In genomic region chr12:15772405-15773018, GRCh38 we compare ENCODE assay signal across 9 cellular contexts. TPM values are rescaled to one million over a fixed set of nuclear protein-coding genes. Genes with fewer than 3 reads are reported as not detected.
A peak's percentile ranks its signal among the peaks of the same experiment; 100 is the strongest.
DNase-seq lines count a peak whose midpoint lies in the region; ATAC-seq and TF ChIP-seq lines count a peak whose summit lies in the region.
"Had no signal": no experiment of that assay in that cellular context is flagged by ENCODE, and none has a peak within 500 bp of the region (broad histone marks: within the 10 kb centered on the region; RNA-seq: fewer than 3 reads in every experiment).

No MANE protein-coding gene starts in this region.

- H3K9me3 ChIP-seq in AG04450 (ENCODE audit: control insufficient read depth, insufficient read depth, low read length) = no peaks in the 10 kb centered on the region

- TF ChIP-seq CTCF in AG04450 (IDR thresholded peaks at IDR 0.05; ENCODE audit: low read depth, low read length) (peak; percentile 25; the same call in 1 of the 2 replicates), GM12874 (IDR thresholded peaks at IDR 0.05; ENCODE audit: insufficient read depth, low read depth, low read length) (0 out of 2 replicates have a peak, but pooled peaks have one; percentile 18)

- no peak overlapping the region for H3K27ac ChIP-seq in AG04450 (ENCODE audit: low read depth, low read length)

- H3K27ac Mint-ChIP-seq in activated CD4-positive, alpha-beta memory T cell treated with anti-CD3 and anti-CD28 coated beads, Interleukin-2, amount 10 ng/mL, durations not matched to agents 7 days and 5 days = no peak overlapping the region

- peaks cover 2% of the 10 kb centered on the region for H3K4me1 Mint-ChIP-seq in activated CD4-positive, alpha-beta memory T cell treated with anti-CD3 and anti-CD28 coated beads, Interleukin-2, amount 10 ng/mL, durations not matched to agents 7 days and 5 days
- no peaks in the 10 kb centered on the region for H3K4me1 Mint-ChIP-seq in activated T-cell treated with anti-CD3 and anti-CD28 coated beads, Interleukin-2, amount 50 U/mL, for 4 hours (ENCODE audit: low read depth)

- H3K9me3 Mint-ChIP-seq in activated CD4-positive, alpha-beta memory T cell treated with anti-CD3 and anti-CD28 coated beads, Interleukin-2, amount 10 ng/mL, durations not matched to agents 7 days and 5 days = no peaks in the 10 kb centered on the region
- H3K9me3 Mint-ChIP-seq in activated T-cell treated with anti-CD3 and anti-CD28 coated beads, Interleukin-2, amount 50 U/mL, for 4 hours = no peaks in the 10 kb centered on the region

- no peaks in the 10 kb centered on the region for H3K27me3 ChIP-seq in AG04450 (ENCODE audit: control insufficient read depth, insufficient read depth, low read length)

- no peak overlapping the region for H3K4me3 ChIP-seq in AG04450 (ENCODE audit: low read depth, low read length)

- POLR2A ChIA-PET in AG04450 (lab: Yijun Ruan, JAX) = no interaction called here
- POLR2A ChIA-PET in activated CD4-positive, alpha-beta memory T cell treated with anti-CD3 and anti-CD28 coated beads, Interleukin-2, amount 10 ng/mL, durations not matched to agents 7 days and 5 days (lab: Charles Lee) = interaction anchor here (0.9 kb wide), 1 partner anchor 17 kb away, joined by 3 read pairs; the partner anchor contains the start of gene EPS8

- H3K36me3 Mint-ChIP-seq in activated CD4-positive, alpha-beta memory T cell treated with anti-CD3 and anti-CD28 coated beads, Interleukin-2, amount 10 ng/mL, durations not matched to agents 7 days and 5 days (ENCODE audit: low read depth) = no peaks in the 10 kb centered on the region
- H3K36me3 Mint-ChIP-seq in activated T-cell treated with anti-CD3 and anti-CD28 coated beads, Interleukin-2, amount 50 U/mL, for 4 hours (ENCODE audit: insufficient read depth) = no peaks in the 10 kb centered on the region

- H3K27me3 Mint-ChIP-seq in activated CD4-positive, alpha-beta memory T cell treated with anti-CD3 and anti-CD28 coated beads, Interleukin-2, amount 10 ng/mL, durations not matched to agents 7 days and 5 days = peaks cover 4% of the 10 kb centered on the region
- peaks cover 4% of the 10 kb centered on the region for H3K27me3 Mint-ChIP-seq in activated T-cell treated with anti-CD3 and anti-CD28 coated beads, Interleukin-2, amount 50 U/mL, for 4 hours (ENCODE audit: low read depth)

- CTCF ChIA-PET in AG04450 (lab: Charles Lee) = interaction anchor here (1.1 to 1.8 kb wide), 2 partner anchors 12 to 83 kb away, joined by 3 to 6 read pairs; no protein-coding TSS in a partner anchor
- CTCF ChIA-PET in activated CD4-positive, alpha-beta memory T cell treated with anti-CD3 and anti-CD28 coated beads, Interleukin-2, amount 10 ng/mL, durations not matched to agents 7 days and 5 days (lab: Charles Lee) = interaction anchor here (0.9 to 1.3 kb wide), 6 partner anchors 12 to 185 kb away, joined by 3 to 5 read pairs (median 3); no protein-coding TSS in a partner anchor

- H3K4me3 Mint-ChIP-seq in activated CD4-positive, alpha-beta memory T cell treated with anti-CD3 and anti-CD28 coated beads, Interleukin-2, amount 10 ng/mL, durations not matched to agents 7 days and 5 days = no peak overlapping the region
- no peak overlapping the region for H3K4me3 Mint-ChIP-seq in activated T-cell treated with anti-CD3 and anti-CD28 coated beads, Interleukin-2, amount 50 U/mL, for 4 hours

- ATAC-seq in SK-N-SH treated with all-trans-retinoic acid at 6 μM for 48 hours = peak; percentile 55; the same call in 2 of the 3 replicates
- ATAC-seq in HG03280 (IDR thresholded peaks at IDR 0.05; ENCODE audit: unreplicated experiment) = no peak
- no peak for ATAC-seq in activated T-cell treated with anti-CD3 and anti-CD28 coated beads, Interleukin-2, amount 50 U/mL, for 4 hours

- DNase-seq in AG04450 (ENCODE audit: low read depth, low spot score) (no peak), iPS-NIHi7 (ENCODE audit: extremely low spot score) (peak; percentile 16), HK-2 (ENCODE audit: unreplicated experiment) (no peak)
- DNase-seq in activated CD4-positive, alpha-beta memory T cell treated with anti-CD3 and anti-CD28 coated beads, Interleukin-2, amount 10 ng/mL, durations not matched to agents 7 days and 5 days = no peak
- no peak for DNase-seq in activated T-cell treated with anti-CD3 and anti-CD28 coated beads, Interleukin-2, amount 50 U/mL, for 4 hours
- DNase-seq: NCI-H1930 had no signal

TF ChIP-seq in SK-N-SH treated with all-trans-retinoic acid at 6 μM for 48 hours, 23 proteins besides CTCF, POLR2A, EP300 and RAD21:
- TF ChIP-seq ZFP30 (CRISPR knock-in tag; IDR thresholded peaks at IDR 0.05) (no peak), PPARA (CRISPR knock-in tag; IDR thresholded peaks at IDR 0.05; ENCODE audit: borderline replicate concordance) (no peak), PATZ1 (CRISPR knock-in tag; IDR thresholded peaks at IDR 0.05; ENCODE audit: borderline replicate concordance) (no peak), CSDC2 (CRISPR knock-in tag; IDR thresholded peaks at IDR 0.05) (no peak), GLIS3 (CRISPR knock-in tag; IDR thresholded peaks at IDR 0.05) (no peak), TSHZ2 (CRISPR knock-in tag; IDR thresholded peaks at IDR 0.05) (no peak), ESRRG (CRISPR knock-in tag; IDR thresholded peaks at IDR 0.05) (no peak), CREB5 (CRISPR knock-in tag; IDR thresholded peaks at IDR 0.05; ENCODE audit: low read depth) (no peak), ZNF8 (CRISPR knock-in tag; IDR thresholded peaks at IDR 0.05) (no peak), BACH2 (CRISPR knock-in tag; IDR thresholded peaks at IDR 0.05; ENCODE audit: borderline replicate concordance) (no peak), RARB (CRISPR knock-in tag; IDR thresholded peaks at IDR 0.05) (no peak), ZNF70 (CRISPR knock-in tag; IDR thresholded peaks at IDR 0.05) (no peak), SNAI2 (CRISPR knock-in tag; IDR thresholded peaks at IDR 0.05) (no peak)

RNA-seq across cellular contexts. Expression of gene EPS8, which starts 16.7 kb away (rescaled TPM):
- polyA plus RNA-seq in AG04450 (2011; rRNA removed) = 56.2 and 69.9 TPM in 2 replicates
- polyA minus RNA-seq in AG04450 (2011; rRNA and poly(A)+ RNA removed) = 68.3 and 71.2 TPM in 2 replicates
- total RNA-seq in activated CD4-positive, alpha-beta memory T cell treated with anti-CD3 and anti-CD28 coated beads, Interleukin-2, amount 10 ng/mL, durations not matched to agents 7 days and 5 days = 1 to 10 TPM; 3.1 to 4.7 TPM
- total RNA-seq in activated T-cell treated with anti-CD3 and anti-CD28 coated beads, Interleukin-2, amount 50 U/mL, for 4 hours = 1 to 10 TPM in 1 of 3 donors, under 1 TPM in 2; 0.73 to 1.4 (median 0.95) TPM
